In genomic region chr1:115595279-115596079, GRCh38 we compare ENCODE assay signal across 8 cellular contexts. TPM values are rescaled to one million over a fixed set of nuclear protein-coding genes. Genes with fewer than 3 reads are reported as not detected.
A peak's percentile ranks its signal among the peaks of the same experiment; 100 is the strongest.
DNase-seq lines count a peak whose midpoint lies in the region; ATAC-seq and TF ChIP-seq lines count a peak whose summit lies in the region.

No MANE protein-coding gene starts in this region.

- H3K27ac Mint-ChIP-seq in natural killer cell treated with Interleukin-12 subunit alpha and Interleukin-12 subunit beta and Interleukin-15 and Interleukin-18, amount 100 ng/mL, for 72 hours, result no peak overlapping the region

- H2BK15ac ChIP-seq in IMR-90 (ENCODE audit: low read depth, low read length), result peak overlapping the region; percentile 25; the same call in 1 of the 3 replicates

- H2BK20ac ChIP-seq in IMR-90 (ENCODE audit: low read depth, low read length), result peak overlapping the region; percentile 4; the same call in 1 of the 2 replicates

- H4K8ac ChIP-seq in IMR-90 (ENCODE audit: low read depth in 2 of 2, low read length in 2 of 2), result peak overlapping the region in 1 of 2 experiments; percentile 36; a peak in 1 of 4 replicates

- H3K27me3 ChIP-seq in IMR-90 (ENCODE audit: control insufficient read depth, insufficient read depth, low read length), result no peaks in the 10 kb centered on the region
- H3K27me3 ChIP-seq in NT2/D1 (ENCODE audit: insufficient read depth, insufficient read length), result no peaks in the 10 kb centered on the region

- H3K9ac ChIP-seq in IMR-90 (ENCODE audit: low read depth, low read length), result no peak overlapping the region
- H3K9ac ChIP-seq in NT2/D1 (ENCODE audit: insufficient read length, low read depth), result no peak overlapping the region

- no peaks in the 10 kb centered on the region for H4K20me1 ChIP-seq in IMR-90 (ENCODE audit: insufficient read depth, low read length)

- H3K27ac ChIP-seq in IMR-90 (ENCODE audit: insufficient read depth, low read length), result no peak overlapping the region

- H3K9me3 ChIP-seq in IMR-90 (ENCODE audit: control insufficient read depth, insufficient read depth, low read length), result no peaks in the 10 kb centered on the region
- peaks cover 13% of the 10 kb centered on the region; the same call in 1 of the 2 replicates for H3K9me3 ChIP-seq in NT2/D1 (ENCODE audit: insufficient read depth, low read length)

- in situ Hi-C loops in IMR-90 (cut with MboI; ENCODE audit: low sequenced_read_pairs), result loop anchor here (5.0 kb wide), 1 partner anchor 458 kb away; no protein-coding TSS in a partner anchor

- BruUV-seq in IMR-90 (replicated peaks; lab: Mats Ljungman, UMichigan), result no TSS peak

- H3K14ac ChIP-seq in IMR-90 (replicated peaks; ENCODE audit: low read depth, low read length), result peak overlapping the region; percentile 42; the same call in 1 of the 2 replicates

- no peak overlapping the region for H3K4me3 Mint-ChIP-seq in natural killer cell treated with Interleukin-12 subunit alpha and Interleukin-12 subunit beta and Interleukin-15 and Interleukin-18, amount 100 ng/mL, for 72 hours

- dilution Hi-C loops in IMR-90 (cut with HindIII; ENCODE audit: low sequenced_read_pairs, unreplicated experiment), result loop anchor here (25.0 kb wide), 1 partner anchor 458 kb away; no protein-coding TSS in a partner anchor

- TF ChIP-seq CTCF in IMR-90 (conservative IDR thresholded peaks at IDR 0.05; ENCODE audit: low read depth, low read length), result peak; percentile 99

- peak overlapping the region; percentile 66 for H2AK5ac ChIP-seq in IMR-90 (ENCODE audit: low read depth, low read length)

- H3K4me3 ChIP-seq in IMR-90 (ENCODE audit: insufficient read depth, low read depth, low read length) (no peak overlapping the region), NT2/D1 (ENCODE audit: insufficient read length, low read depth) (no peak overlapping the region)

- peak overlapping the region; percentile 85 for H2AFZ ChIP-seq in IMR-90 (replicated peaks; ENCODE audit: low read length, poor library complexity)

- H3K9me3 Mint-ChIP-seq in natural killer cell treated with Interleukin-12 subunit alpha and Interleukin-12 subunit beta and Interleukin-15 and Interleukin-18, amount 100 ng/mL, for 72 hours, result no peaks in the 10 kb centered on the region

- intact Hi-C loops in IMR-90 (cut with micrococcal nuclease), result loop anchor here (1.0 to 5.0 kb wide), 7 partner anchors 49 to 839 kb away; no protein-coding TSS in a partner anchor

- no peak overlapping the region for H3K18ac ChIP-seq in IMR-90 (ENCODE audit: low read depth, low read length)

- no peak overlapping the region for H2BK5ac ChIP-seq in IMR-90 (ENCODE audit: low read depth, low read length, poor library complexity, severe bottlenecking)

- peak; percentile 61; the same call in 1 of the 2 replicates for TF ChIP-seq POLR2A in IMR-90 (IDR thresholded peaks at IDR 0.05; ENCODE audit: low read depth, low read length)

- 0 out of 2 replicates have a peak, but pooled peaks cover 2% of the 10 kb centered on the region for H3K4me1 ChIP-seq in IMR-90 (ENCODE audit: control insufficient read depth, insufficient read depth, low read length)
- H3K4me1 ChIP-seq in NT2/D1 (ENCODE audit: insufficient read depth, insufficient read length), result no peaks in the 10 kb centered on the region

- WGBS in IMR-90 (ENCODE audit: extremely low coverage in 2 of 2, insufficient read length in 1 of 2), 2 experiments, result 65% methylated on average over 4 of the region's 12 CpGs; no CpG with 5 or more reads in 1 of the 2 experiments

- peak overlapping the region; percentile 16 for H2BK120ac ChIP-seq in IMR-90 (ENCODE audit: low read depth, low read length)

- H3K79me1 ChIP-seq in IMR-90 (ENCODE audit: low read depth in 1 of 2, low read length in 2 of 2), result no peaks in the 10 kb centered on the region

- peak overlapping the region; percentile 92 for H2AK9ac ChIP-seq in IMR-90 (replicated peaks; ENCODE audit: low read depth, low read length, poor library complexity)

- peak overlapping the region; percentile 67 for H3K4ac ChIP-seq in IMR-90 (ENCODE audit: low read depth, low read length)

- DNase-seq in AG08395 (ENCODE audit: low spot score), result peak; percentile 95
- peak; percentile 96 for DNase-seq in IMR-90
- peak; percentile 91 for DNase-seq in NT2/D1 (ENCODE audit: low read depth, low spot score)
- DNase-seq in activated T-cell treated with anti-CD3 and anti-CD28 coated beads for 24 hours (ENCODE audit: low read depth), result peak; percentile 49
- peak; percentile 76 for DNase-seq in natural killer cell treated with Interleukin-12 subunit alpha and Interleukin-12 subunit beta and Interleukin-15 and Interleukin-18, amount 100 ng/mL, for 72 hours (ENCODE audit: low spot score)
- DNase-seq in stimulated activated naive CD4-positive, alpha-beta T cell treated with Interleukin-2 at 50 U/mL for 16 hours (lab: John Stamatoyannopoulos, UW), result peak; percentile 32

- TF ChIP-seq RAD21 in IMR-90 (IDR thresholded peaks at IDR 0.05; ENCODE audit: low read length), result peak; percentile 98

- H3K36me3 ChIP-seq in IMR-90 (ENCODE audit: control insufficient read depth, insufficient read depth, low read length) (no peaks in the 10 kb centered on the region), NT2/D1 (ENCODE audit: insufficient read depth, insufficient read length, low read length) (no peaks in the 10 kb centered on the region)

- POLR2A ChIA-PET in IMR-90 (lab: Charles Lee; ENCODE audit: unreplicated experiment), result no interaction called here

- H3K36me3 Mint-ChIP-seq in natural killer cell treated with Interleukin-12 subunit alpha and Interleukin-12 subunit beta and Interleukin-15 and Interleukin-18, amount 100 ng/mL, for 72 hours, result no peaks in the 10 kb centered on the region

- CTCF ChIA-PET in IMR-90 (lab: Yijun Ruan, JAX), result interaction anchor here (0.6 to 3.5 kb wide), 26 partner anchors 9 to 761 kb away, joined by 3 to 19 read pairs (median 4); no protein-coding TSS in a partner anchor

- H4K91ac ChIP-seq in IMR-90 (ENCODE audit: insufficient read depth, low read depth, low read length), result peak overlapping the region; percentile 66

- peak overlapping the region; percentile 7; the same call in 1 of the 2 replicates for H3K23ac ChIP-seq in IMR-90 (ENCODE audit: low read depth, low read length)

- peaks cover 5% of the 10 kb centered on the region; the same call in 1 of the 2 replicates for H3K9me1 ChIP-seq in IMR-90 (ENCODE audit: insufficient read depth, low read length)

- no peak overlapping the region for H3K4me2 ChIP-seq in IMR-90 (ENCODE audit: low read depth, low read length)

- ATAC-seq in GM18868 (IDR thresholded peaks at IDR 0.05; ENCODE audit: unreplicated experiment) (peak; percentile 79), IMR-90 (ENCODE audit: low read depth) (peak; percentile 96), esophagus mucosa (peak; percentile 86)
- peak; percentile 57 to 65 for ATAC-seq in natural killer cell treated with Interleukin-12 subunit alpha and Interleukin-12 subunit beta and Interleukin-15 and Interleukin-18, amount 100 ng/mL, for 72 hours

- H3K56ac ChIP-seq in IMR-90 (ENCODE audit: extremely low read depth, insufficient read depth, low read length), result no peak overlapping the region

- H4K5ac ChIP-seq in IMR-90 (ENCODE audit: low read depth, low read length), result no peak overlapping the region

- H3K27me3 Mint-ChIP-seq in natural killer cell treated with Interleukin-12 subunit alpha and Interleukin-12 subunit beta and Interleukin-15 and Interleukin-18, amount 100 ng/mL, for 72 hours, result peaks cover 3 to 12% of the 10 kb centered on the region in 2 donors

- no peaks in the 10 kb centered on the region for H3K4me1 Mint-ChIP-seq in natural killer cell treated with Interleukin-12 subunit alpha and Interleukin-12 subunit beta and Interleukin-15 and Interleukin-18, amount 100 ng/mL, for 72 hours (ENCODE audit: low read depth in 2 of 2)

TF ChIP-seq in IMR-90, 13 proteins besides CTCF, POLR2A, EP300 and RAD21 (continues in another document):
- TF ChIP-seq NFE2L2 (IDR thresholded peaks at IDR 0.05; ENCODE audit: low read depth, low read length), result no peak
- no peak for TF ChIP-seq CEBPB (IDR thresholded peaks at IDR 0.05; ENCODE audit: low read depth, low read length)
- no peak for TF ChIP-seq RCOR1 (IDR thresholded peaks at IDR 0.05; ENCODE audit: insufficient replicate concordance, low read length)
- TF ChIP-seq CHD1 (IDR thresholded peaks at IDR 0.05; ENCODE audit: low read depth, low read length), result no peak; the same call in 1 of the 2 replicates
- TF ChIP-seq USF2 (IDR thresholded peaks at IDR 0.05; ENCODE audit: low read depth, low read length), result no peak
- 0 out of 2 replicates have a peak, but pooled peaks have one; percentile 14 for TF ChIP-seq BHLHE40 (IDR thresholded peaks at IDR 0.05; ENCODE audit: low read depth, low read length)
- TF ChIP-seq MAFK (IDR thresholded peaks at IDR 0.05; ENCODE audit: low read depth, low read length), result no peak
- 0 out of 2 replicates have a peak, but pooled peaks have one; percentile 17 for TF ChIP-seq MXI1 (IDR thresholded peaks at IDR 0.05; ENCODE audit: borderline replicate concordance, low read depth, low read length)
- peak; percentile 95 for TF ChIP-seq SMC3 (IDR thresholded peaks at IDR 0.05; ENCODE audit: low read depth, low read length)
- no peak for TF ChIP-seq RFX5 (IDR thresholded peaks at IDR 0.05; ENCODE audit: low read depth, low read length)
- no peak for TF ChIP-seq FOS (IDR thresholded peaks at IDR 0.05; ENCODE audit: low read depth, low read length)

RNA-seq across cellular contexts. Expression of gene VANGL1, which starts 46.3 kb away (rescaled TPM):
- 6.1 and 7.5 TPM in 2 replicates for total RNA-seq in IMR-90 (2012; rRNA removed)
- polyA plus RNA-seq in IMR-90 (2012; rRNA removed), result 6.7 and 7.5 TPM in 2 replicates
- 3.2 and 4.9 TPM in 2 replicates for polyA plus RNA-seq in IMR-90 (2012; cell fraction: cytosol; rRNA removed)
- polyA plus RNA-seq in IMR-90 (2012; cell fraction: nucleus; rRNA removed; ENCODE audit: low replicate concordance), result 2.0 and 2.8 TPM in 2 replicates
- 15.5 TPM for total RNA-seq in esophagus mucosa
- total RNA-seq in natural killer cell treated with Interleukin-12 subunit alpha and Interleukin-12 subunit beta and Interleukin-15 and Interleukin-18, amount 100 ng/mL, for 72 hours, result 1 to 10 TPM; 6.5 to 7.3 TPM

Comparison
In these comparisons a context has a peak if more than half of its experiments do, and no peak if none do; other contexts are left out.
1. DNase-seq: peak in every context shown above with its lines; median percentile 96 in IMR-90; 95 in AG08395; 91 in NT2/D1; 76 in natural killer cell treated with Interleukin-12 subunit alpha and Interleukin-12 subunit beta and Interleukin-15 and Interleukin-18, amount 100 ng/mL, for 72 hours; 49 in activated T-cell treated with anti-CD3 and anti-CD28 coated beads for 24 hours; 32 in stimulated activated naive CD4-positive, alpha-beta T cell treated with Interleukin-2 at 50 U/mL for 16 hours.